Comparison of ENCODE assay signal across 11 cellular contexts in genomic region chr2:37523861-37524362, GRCh38.
A peak's percentile ranks its signal among the peaks of the same experiment; 100 is the strongest.
DNase-seq lines count a peak whose midpoint lies in the region; ATAC-seq, FAIRE-seq and TF ChIP-seq lines count a peak whose summit lies in the region.
"Had no signal": no experiment of that assay in that cellular context is flagged by ENCODE, and none has a peak within 500 bp of the region (broad histone marks: within the 10 kb centered on the region; RNA-seq: fewer than 3 reads in every experiment).

No MANE protein-coding gene starts in this region.

- H2AK5ac ChIP-seq in IMR-90 (ENCODE audit: low read depth, low read length): 0 out of 2 replicates have a peak overlapping the region, but pooled peaks have one; percentile 24

- H3K4me3 ChIP-seq in IMR-90 (ENCODE audit: insufficient read depth, low read depth, low read length) (no peak overlapping the region), astrocyte (ENCODE audit: insufficient read depth, low read depth, low read length) (no peak overlapping the region), subcutaneous abdominal adipose tissue (ENCODE audit: low read depth in 1 of 5, low read length in 5 of 5) (peak overlapping the region in 2 of 5 donors; percentile 42 to 48)

- H3K9me3 Mint-ChIP-seq in astrocyte (ENCODE audit: unreplicated experiment): no peaks in the 10 kb centered on the region
- H3K9me3 Mint-ChIP-seq: activated naive CD4-positive, alpha-beta T cell treated with anti-CD3 and anti-CD28 coated beads, Interleukin-2, amount 50 U/mL, for 24 hours had no signal

- no peak for TF ChIP-seq POLR2A in IMR-90 (IDR thresholded peaks at IDR 0.05; ENCODE audit: low read depth, low read length)

- H2BK5ac ChIP-seq in IMR-90 (ENCODE audit: low read depth, low read length, poor library complexity, severe bottlenecking): peak overlapping the region; percentile 25

- CTCF ChIA-PET in IMR-90 (lab: Yijun Ruan, JAX): interaction anchor here (0.6 kb wide), 1 partner anchor 1109 kb away, joined by 3 read pairs; no protein-coding TSS in a partner anchor

- in situ Hi-C loops in IMR-90 (cut with MboI; ENCODE audit: low sequenced_read_pairs): no loop called here

- H3K4me1 ChIP-seq in IMR-90 (ENCODE audit: control insufficient read depth, insufficient read depth, low read length): peaks cover 10% of the 10 kb centered on the region
- H3K4me1 ChIP-seq in astrocyte (ENCODE audit: insufficient read depth, low read length): no peaks in the 10 kb centered on the region
- H3K4me1 ChIP-seq in subcutaneous abdominal adipose tissue (ENCODE audit: control insufficient read depth in 5 of 5, insufficient read depth in 5 of 5, low read length in 5 of 5): peaks cover 0 to 31% (median 22%) of the 10 kb centered on the region in 5 donors

- H2AK9ac ChIP-seq in IMR-90 (replicated peaks; ENCODE audit: low read depth, low read length, poor library complexity): no peak overlapping the region

- peak; percentile 82 for DNase-seq in IMR-90
- peak; percentile 78 for DNase-seq in astrocyte (ENCODE audit: low read depth)
- peak; percentile 83 for DNase-seq in iris pigment epithelial cell (ENCODE audit: low read depth)
- no peak for DNase-seq in stimulated activated CD4-positive, alpha-beta T cell treated with anti-CD3 and anti-CD28 coated beads, Interleukin-4, amount 100 ng/mL, for 24 hours
- no peak for DNase-seq in NCI-H2107 treated with DMSO at 0.1 percent for 48 hours (lab: John Stamatoyannopoulos, UW; ENCODE audit: unreplicated experiment)
- no peak for DNase-seq in frontal cortex (ENCODE audit: low spot score in 2 of 2)

- H3K27ac Mint-ChIP-seq in astrocyte (ENCODE audit: unreplicated experiment): no peak overlapping the region
- H3K27ac Mint-ChIP-seq: activated naive CD4-positive, alpha-beta T cell treated with anti-CD3 and anti-CD28 coated beads, Interleukin-2, amount 50 U/mL, for 24 hours had no signal

- H3K27ac ChIP-seq in IMR-90 (ENCODE audit: insufficient read depth, low read length): peak overlapping the region; percentile 2; the same call in 1 of the 2 replicates
- no peak overlapping the region for H3K27ac ChIP-seq in astrocyte (ENCODE audit: low read depth, low read length)
- peak overlapping the region; percentile 47 for H3K27ac ChIP-seq in subcutaneous abdominal adipose tissue (ENCODE audit: low read depth, low read length)

- ATAC-seq in IMR-90 (ENCODE audit: low read depth) (peak; percentile 86), GM21390 (IDR thresholded peaks at IDR 0.05; ENCODE audit: unreplicated experiment) (no peak)
- ATAC-seq: Panc1 had no signal

- H2AFZ ChIP-seq in IMR-90 (replicated peaks; ENCODE audit: low read length, poor library complexity) (peak overlapping the region; percentile 38), astrocyte (ENCODE audit: low read depth, low read length) (peak overlapping the region; percentile 28)

- H4K20me1 ChIP-seq in IMR-90 (ENCODE audit: insufficient read depth, low read length) (no peaks in the 10 kb centered on the region), astrocyte (ENCODE audit: insufficient read depth, low read length) (no peaks in the 10 kb centered on the region)

- H3K23ac ChIP-seq in IMR-90 (ENCODE audit: low read depth, low read length): 0 out of 2 replicates have a peak overlapping the region, but pooled peaks have one; percentile 14

- no peak for TF ChIP-seq RAD21 in IMR-90 (IDR thresholded peaks at IDR 0.05; ENCODE audit: low read length)

- H3K4ac ChIP-seq in IMR-90 (ENCODE audit: low read depth, low read length): no peak overlapping the region

- peak overlapping the region; percentile 9; the same call in 1 of the 2 replicates for H3K4me2 ChIP-seq in IMR-90 (ENCODE audit: low read depth, low read length)
- H3K4me2 ChIP-seq in astrocyte (ENCODE audit: low read length): no peak overlapping the region

- H2BK120ac ChIP-seq in IMR-90 (ENCODE audit: low read depth, low read length): peak overlapping the region; percentile 10; the same call in 1 of the 2 replicates

- no peak for TF ChIP-seq CTCF in IMR-90 (conservative IDR thresholded peaks at IDR 0.05; ENCODE audit: low read depth, low read length)
- no peak for TF ChIP-seq CTCF in astrocyte (IDR thresholded peaks at IDR 0.05; ENCODE audit: insufficient read depth, low read depth, low read length)

- peak overlapping the region in 1 of 2 experiments; percentile 54; a peak in 2 of 4 replicates for H4K8ac ChIP-seq in IMR-90 (ENCODE audit: low read depth in 2 of 2, low read length in 2 of 2)

- FAIRE-seq in astrocyte (lab: Jason Lieb, UNC) (peak; percentile 39), frontal cortex (lab: Jason Lieb, UNC) (no peak)
- FAIRE-seq: GM18507 had no signal

- H3K36me3 Mint-ChIP-seq in astrocyte (ENCODE audit: low read depth, unreplicated experiment): no peaks in the 10 kb centered on the region
- H3K36me3 Mint-ChIP-seq: activated naive CD4-positive, alpha-beta T cell treated with anti-CD3 and anti-CD28 coated beads, Interleukin-2, amount 50 U/mL, for 24 hours had no signal

- dilution Hi-C loops in IMR-90 (cut with HindIII; ENCODE audit: low sequenced_read_pairs, unreplicated experiment): no loop called here

- intact Hi-C loops in IMR-90 (cut with micrococcal nuclease): loop anchor here (5.0 kb wide), 1 partner anchor 102 kb away; no protein-coding TSS in a partner anchor

- WGBS in IMR-90 (ENCODE audit: extremely low coverage in 2 of 2, insufficient read length in 1 of 2), 2 experiments: no CpG with 5 or more reads among the region's 5 CpGs

- H3K27me3 Mint-ChIP-seq in astrocyte (ENCODE audit: low read depth, unreplicated experiment): no peaks in the 10 kb centered on the region
- H3K27me3 Mint-ChIP-seq: activated naive CD4-positive, alpha-beta T cell treated with anti-CD3 and anti-CD28 coated beads, Interleukin-2, amount 50 U/mL, for 24 hours had no signal

- H3K56ac ChIP-seq in IMR-90 (ENCODE audit: extremely low read depth, insufficient read depth, low read length): no peak overlapping the region

- BruUV-seq in IMR-90 (replicated peaks; lab: Mats Ljungman, UMichigan): no TSS peak

- peaks cover 4% of the 10 kb centered on the region for H3K4me1 Mint-ChIP-seq in astrocyte (ENCODE audit: low read depth, unreplicated experiment)
- H3K4me1 Mint-ChIP-seq: activated naive CD4-positive, alpha-beta T cell treated with anti-CD3 and anti-CD28 coated beads, Interleukin-2, amount 50 U/mL, for 24 hours had no signal

- H3K79me2 ChIP-seq in astrocyte (ENCODE audit: insufficient read depth, low read length): no peaks in the 10 kb centered on the region

- H2BK15ac ChIP-seq in IMR-90 (ENCODE audit: low read depth, low read length): peak overlapping the region; percentile 16; the same call in 1 of the 3 replicates

- H3K27me3 ChIP-seq in IMR-90 (ENCODE audit: control insufficient read depth, insufficient read depth, low read length) (no peaks in the 10 kb centered on the region), astrocyte (ENCODE audit: insufficient read depth, low read length) (no peaks in the 10 kb centered on the region), subcutaneous abdominal adipose tissue (ENCODE audit: control insufficient read depth in 5 of 5, insufficient read depth in 4 of 5, low read length in 5 of 5) (no peaks in the 10 kb centered on the region)

- H2BK20ac ChIP-seq in IMR-90 (ENCODE audit: low read depth, low read length): peak overlapping the region; percentile 30; the same call in 1 of the 2 replicates

- peak overlapping the region; percentile 49 for H3K18ac ChIP-seq in IMR-90 (ENCODE audit: low read depth, low read length)

- H3K9ac ChIP-seq in IMR-90 (ENCODE audit: low read depth, low read length) (no peak overlapping the region), astrocyte (ENCODE audit: low read length) (no peak overlapping the region), subcutaneous abdominal adipose tissue (ENCODE audit: low read length in 5 of 5) (peak overlapping the region in 1 of 5 donors; percentile 2)

- no peaks in the 10 kb centered on the region for H3K9me3 ChIP-seq in IMR-90 (ENCODE audit: control insufficient read depth, insufficient read depth, low read length)
- no peaks in the 10 kb centered on the region for H3K9me3 ChIP-seq in astrocyte (ENCODE audit: insufficient read depth, low read depth, low read length)
- H3K9me3 ChIP-seq in subcutaneous abdominal adipose tissue (ENCODE audit: control insufficient read depth in 5 of 5, low read length in 5 of 5): no peaks in the 10 kb centered on the region

- H3K4me3 Mint-ChIP-seq in astrocyte (ENCODE audit: unreplicated experiment): no peak overlapping the region
- H3K4me3 Mint-ChIP-seq: activated naive CD4-positive, alpha-beta T cell treated with anti-CD3 and anti-CD28 coated beads, Interleukin-2, amount 50 U/mL, for 24 hours had no signal

- peak overlapping the region; percentile 18; the same call in 1 of the 2 replicates for H4K91ac ChIP-seq in IMR-90 (ENCODE audit: insufficient read depth, low read depth, low read length)

- H3K79me1 ChIP-seq in IMR-90 (ENCODE audit: low read depth in 1 of 2, low read length in 2 of 2): no peaks in the 10 kb centered on the region

- peak overlapping the region; percentile 35; the same call in 1 of the 2 replicates for H3K14ac ChIP-seq in IMR-90 (replicated peaks; ENCODE audit: low read depth, low read length)

- H3K36me3 ChIP-seq in IMR-90 (ENCODE audit: control insufficient read depth, insufficient read depth, low read length): no peaks in the 10 kb centered on the region
- H3K36me3 ChIP-seq in astrocyte (ENCODE audit: insufficient read depth, low read length): no peaks in the 10 kb centered on the region
- H3K36me3 ChIP-seq in subcutaneous abdominal adipose tissue (ENCODE audit: control insufficient read depth in 5 of 5, insufficient read depth in 5 of 5, low read length in 5 of 5): no peaks in the 10 kb centered on the region

- H4K5ac ChIP-seq in IMR-90 (ENCODE audit: low read depth, low read length): peak overlapping the region; percentile 3; the same call in 1 of the 2 replicates

- POLR2A ChIA-PET in IMR-90 (lab: Charles Lee; ENCODE audit: unreplicated experiment): no interaction called here

- no peaks in the 10 kb centered on the region for H3K9me1 ChIP-seq in IMR-90 (ENCODE audit: insufficient read depth, low read length)

TF ChIP-seq in IMR-90, 13 proteins besides CTCF, POLR2A, EP300 and RAD21:
- TF ChIP-seq RFX5 (IDR thresholded peaks at IDR 0.05; ENCODE audit: low read depth, low read length) (no peak), MAZ (IDR thresholded peaks at IDR 0.05; ENCODE audit: borderline replicate concordance, low read depth, low read length) (no peak), CEBPB (IDR thresholded peaks at IDR 0.05; ENCODE audit: low read depth, low read length) (peak; percentile 93), BHLHE40 (IDR thresholded peaks at IDR 0.05; ENCODE audit: low read depth, low read length) (no peak), CHD1 (IDR thresholded peaks at IDR 0.05; ENCODE audit: low read depth, low read length) (no peak), SMC3 (IDR thresholded peaks at IDR 0.05; ENCODE audit: low read depth, low read length) (no peak)

Comparison
In these comparisons a context has a peak if more than half of its experiments do, and no peak if none do; other contexts are left out.
1. DNase-seq: peak in IMR-90 (single experiment), astrocyte (single experiment) and iris pigment epithelial cell (single experiment); none in stimulated activated CD4-positive, alpha-beta T cell treated with anti-CD3 and anti-CD28 coated beads, Interleukin-4, amount 100 ng/mL, for 24 hours (single experiment), NCI-H2107 treated with DMSO at 0.1 percent for 48 hours (single experiment) and frontal cortex (0 of 2).